8 cellular contexts compared by ENCODE assay signal in genomic region chr5:160434022-160434531, GRCh38. TPM values are rescaled to one million over a fixed set of nuclear protein-coding genes. Genes with fewer than 3 reads are reported as not detected.
DNase-seq lines count a peak whose midpoint lies in the region; ATAC-seq and TF ChIP-seq lines count a peak whose summit lies in the region.

No MANE protein-coding gene starts in this region.

- no peaks in the 10 kb centered on the region for H3K27me3 Mint-ChIP-seq in WTC11 (ENCODE audit: low read depth)

- H3K27ac Mint-ChIP-seq in WTC11: no peak overlapping the region

- no peaks in the 10 kb centered on the region for H3K9me3 ChIP-seq in uterus

- H3K4me3 ChIP-seq in uterus (no peak overlapping the region), lower leg skin (ENCODE audit: low read depth, poor library complexity, severe bottlenecking) (no peak overlapping the region)

- no peaks in the 10 kb centered on the region for H3K36me3 ChIP-seq in uterus

- no peaks in the 10 kb centered on the region for H3K4me1 ChIP-seq in uterus

- in situ Hi-C loops in GM13977 (cut with MboI; ENCODE audit: low pct_unique_long_range_greater_than_20kb, low sequenced_read_pairs, unreplicated experiment): no loop called here

- H3K27me3 ChIP-seq in uterus: no peaks in the 10 kb centered on the region

- TF ChIP-seq CTCF in GM13977 (IDR thresholded peaks at IDR 0.05; ENCODE audit: extremely low read depth, insufficient read depth, missing control alignments) (no peak), WTC11 (IDR thresholded peaks at IDR 0.05) (no peak), omental fat pad (IDR thresholded peaks at IDR 0.05) (no peak), uterus (IDR thresholded peaks at IDR 0.05) (no peak), lower leg skin (IDR thresholded peaks at IDR 0.05) (no peak)

- CTCF ChIA-PET in WTC11 (lab: Charles Lee): no interaction called here

- no peaks in the 10 kb centered on the region for H3K9me3 Mint-ChIP-seq in WTC11

- intact Hi-C loops in uterus (cut with DNase I; ENCODE audit: low total_unique reads): no loop called here
- intact Hi-C loops in lower leg skin (cut with DNase I; ENCODE audit: low total_unique reads): no loop called here

- DNase-seq in GM13977 (ENCODE audit: low spot score): peak; percentile 62
- DNase-seq in WTC11 (ENCODE audit: low spot score): peak; percentile 37
- no peak for DNase-seq in omental fat pad (ENCODE audit: low spot score)
- DNase-seq in uterus: no peak
- DNase-seq in LoVo (ENCODE audit: low spot score): no peak
- no peak for DNase-seq in lower leg skin (ENCODE audit: low spot score in 2 of 2)

- POLR2A ChIA-PET in WTC11 (lab: Charles Lee): no interaction called here

- peaks cover 8% of the 10 kb centered on the region for H3K36me3 Mint-ChIP-seq in WTC11

- H3K4me1 Mint-ChIP-seq in WTC11: peaks cover 4% of the 10 kb centered on the region; the same call in 1 of the 2 replicates

- TF ChIP-seq POLR2A in uterus (IDR thresholded peaks at IDR 0.05) (no peak), lower leg skin (IDR thresholded peaks at IDR 0.05) (no peak)

- H3K27ac ChIP-seq in uterus: no peak overlapping the region

- ATAC-seq in GM21360 (IDR thresholded peaks at IDR 0.05; ENCODE audit: unreplicated experiment) (peak; percentile 85), HG03469 (IDR thresholded peaks at IDR 0.05; ENCODE audit: unreplicated experiment) (peak; percentile 85), WTC11 (peak; percentile 36), omental fat pad (ENCODE audit: low FRiP score) (peak; percentile 51)

- WGBS in lower leg skin, 2 donors: 45 to 48% methylated on average over 9 of the region's 9 CpGs

- no peak overlapping the region for H3K4me3 Mint-ChIP-seq in WTC11

TF ChIP-seq in WTC11, 78 proteins besides CTCF, POLR2A, EP300 and RAD21:
- TF ChIP-seq JUN (CRISPR knock-in tag; IDR thresholded peaks at IDR 0.05) (no peak), ZNF121 (CRISPR knock-in tag; IDR thresholded peaks at IDR 0.05) (peak; percentile 42; the same call in 1 of the 2 replicates)
TF ChIP-seq in WTC11: peak in this region for 1.

RNA-seq across cellular contexts. Expression of gene PTTG1, which starts 12.4 kb away (rescaled TPM):
- total RNA-seq in WTC11 (2021): 239 to 273 TPM (median 270 TPM) in 3 replicates
- total RNA-seq in omental fat pad: 10 to 100 TPM in 1 of 4 donors, 1 to 10 TPM in 3; 2.5 to 13.9 (median 6.1) TPM
- total RNA-seq in uterus: 10 to 100 TPM in 2 of 4 donors, 1 to 10 TPM in 1, not detected in 1; 2.4 to 40.0 (median 10.6) TPM
- total RNA-seq in lower leg skin: 10 to 100 TPM; 31.5 to 46.3 (median 43.0) TPM

RNA-seq across cellular contexts. Expression of gene SLU7, which starts 15.2 kb away (rescaled TPM):
- total RNA-seq in WTC11 (2021) (28.7 to 33.3 TPM (median 32.5 TPM) in 3 replicates), omental fat pad (10 to 100 TPM; 49.6 to 96.6 (median 64.9) TPM), uterus (10 to 100 TPM; 26.6 to 90.0 (median 52.4) TPM), lower leg skin (100 to 1,000 TPM in 1 of 4 donors, 10 to 100 TPM in 3; 65.6 to 125 (median 87.5) TPM)

RNA-seq across cellular contexts. Expression of gene FAM200C, which starts 34.2 kb away (rescaled TPM):
- total RNA-seq in WTC11 (2021) (5.4 to 7.2 TPM (median 6.3 TPM) in 3 replicates), omental fat pad (1 to 10 TPM in 3 of 4 donors, under 1 TPM in 1; 0.84 to 5.7 (median 2.5) TPM), uterus (10 to 100 TPM in 3 of 4 donors, 1 to 10 TPM in 1; 6.1 to 34.1 (median 18.4) TPM), lower leg skin (1 to 10 TPM; 1.3 to 3.2 (median 2.3) TPM)

Comparison
In these comparisons a context has a peak if more than half of its experiments do, and no peak if none do; other contexts are left out.
1. DNase-seq: peak in GM13977 (single experiment) and WTC11 (single experiment); none in omental fat pad (single experiment), uterus (0 of 2), LoVo (single experiment) and lower leg skin (0 of 2).
2. Peak in every context shown above with its lines, with median percentiles within 50 percentile points of each other: ATAC-seq.